Comparison of ENCODE assay signal across 7 cellular contexts in genomic region chr2:88016086-88016947, GRCh38. TPM values are rescaled to one million over a fixed set of nuclear protein-coding genes. Genes with fewer than 3 reads are reported as not detected.
DNase-seq lines count a peak whose midpoint lies in the region; ATAC-seq, FAIRE-seq and TF ChIP-seq lines count a peak whose summit lies in the region.

Gene RNU2-63P, minus strand, starts transcription at chr2:88016547.

- peak within 1 kb of the TSS; percentile 90 for H3K4me2 ChIP-seq in keratinocyte (ENCODE audit: control insufficient read depth, extremely low read depth, insufficient read depth, low read depth, low read length)

- H3K4me3 Mint-ChIP-seq in activated B cell treated with CpG ODN at 0.5 μM for 24 hours: peak within 1 kb of the TSS; percentile 98

- no peaks in the 10 kb centered on the region for H4K20me1 ChIP-seq in keratinocyte (ENCODE audit: control insufficient read depth, extremely low read depth, insufficient read depth, low read length)

- peaks cover 10% of the 10 kb centered on the region for H3K36me3 Mint-ChIP-seq in activated B cell treated with CpG ODN at 0.5 μM for 24 hours (ENCODE audit: low read depth)

- H2AFZ ChIP-seq in keratinocyte (ENCODE audit: control insufficient read depth, low read length): peak within 1 kb of the TSS; percentile 91

- peak within 1 kb of the TSS; percentile 98 for H3K9ac ChIP-seq in keratinocyte (ENCODE audit: control insufficient read depth, extremely low read depth, insufficient read depth, low read length)

- H3K4me1 ChIP-seq in keratinocyte (ENCODE audit: control insufficient read depth, extremely low read depth, insufficient read depth, low read length): no peaks in the 10 kb centered on the region

- peaks cover 31% of the 10 kb centered on the region for H3K4me1 Mint-ChIP-seq in activated B cell treated with CpG ODN at 0.5 μM for 24 hours

- ATAC-seq in GM18511 (IDR thresholded peaks at IDR 0.05; ENCODE audit: unreplicated experiment) (peak; percentile 90), HG03025 (IDR thresholded peaks at IDR 0.05; ENCODE audit: low FRiP score, unreplicated experiment) (peak; percentile 84), activated B cell treated with CpG ODN at 0.5 μM for 24 hours (ENCODE audit: low read depth) (peak; percentile 72)

- H3K27me3 ChIP-seq in keratinocyte (ENCODE audit: control insufficient read depth, extremely low read depth, insufficient read depth, low read length): no peaks in the 10 kb centered on the region

- DNase-seq in NCI-H2107 treated with DMSO at 0.1 percent for 48 hours (lab: John Stamatoyannopoulos, UW; ENCODE audit: unreplicated experiment) (peak; percentile 84), activated B cell treated with CpG ODN at 0.5 μM for 24 hours (peak; percentile 82), keratinocyte (ENCODE audit: low read depth, low spot score) (peak; percentile 76)
- DNase-seq in central memory CD4-positive, alpha-beta T cell: peak; percentile 83
- DNase-seq in stimulated activated CD4-positive, alpha-beta T cell treated with anti-CD3 and anti-CD28 coated beads, Interleukin-12 subunit alpha, Interleukin-12 subunit beta, amount 100 ng/mL, for 48 hours (ENCODE audit: low read depth in 2 of 3, low spot score in 1 of 3): peak; percentile 58 to 77 (median 72)

- intact Hi-C loops in activated B cell treated with CpG ODN at 0.5 μM for 24 hours (cut with micrococcal nuclease): loop anchor here (1.0 to 10.0 kb wide), 4 partner anchors 11 to 611 kb away; partner anchors contain the start of genes EIF2AK3 and KRCC1

- H3K4me3 ChIP-seq in keratinocyte (ENCODE audit: control insufficient read depth in 2 of 3, extremely low read depth in 1 of 3, insufficient read depth in 2 of 3, low read depth in 1 of 3, low read length in 3 of 3): peak within 1 kb of the TSS; percentile 60 to 78 (median 75)

- H3K9me3 Mint-ChIP-seq in activated B cell treated with CpG ODN at 0.5 μM for 24 hours: peaks cover 7% of the 10 kb centered on the region

- H3K36me3 ChIP-seq in keratinocyte (ENCODE audit: control insufficient read depth in 2 of 2, extremely low read depth in 1 of 2, insufficient read depth in 2 of 2, low read length in 2 of 2): no peaks in the 10 kb centered on the region

- no peaks in the 10 kb centered on the region for H3K79me2 ChIP-seq in keratinocyte (ENCODE audit: control insufficient read depth, insufficient read depth, low read length)

- H3K27ac ChIP-seq in keratinocyte (ENCODE audit: control insufficient read depth, insufficient read depth, low read length): peak within 1 kb of the TSS; percentile 100

- no peaks in the 10 kb centered on the region for H3K9me3 ChIP-seq in keratinocyte (ENCODE audit: control insufficient read depth, low read depth, low read length)

- TF ChIP-seq CTCF in activated B cell treated with CpG ODN at 0.5 μM for 24 hours (IDR thresholded peaks at IDR 0.05) (no peak), keratinocyte (optimal IDR thresholded peaks at IDR 0.05 in 1 of 3, IDR thresholded peaks at IDR 0.05 in 1 of 3, conservative IDR thresholded peaks at IDR 0.05 in 1 of 3; ENCODE audit: extremely low read depth in 1 of 3, insufficient read depth in 2 of 3, low read length in 3 of 3) (no peak)

- CTCF ChIA-PET in activated B cell treated with CpG ODN at 0.5 μM for 24 hours (lab: Charles Lee): interaction anchor here (1.4 to 1.9 kb wide), 2 partner anchors 14 to 44 kb away, joined by 3 to 5 read pairs; no protein-coding TSS in a partner anchor

- H3K27ac Mint-ChIP-seq in activated B cell treated with CpG ODN at 0.5 μM for 24 hours: peak within 1 kb of the TSS; percentile 100

- dilution Hi-C loops in keratinocyte (cut with MboI; ENCODE audit: extremely low pct_ligation_motif_present, low sequenced_read_pairs): no loop called here

- FAIRE-seq in keratinocyte (lab: Jason Lieb, UNC): no peak

- no peaks in the 10 kb centered on the region for H3K27me3 Mint-ChIP-seq in activated B cell treated with CpG ODN at 0.5 μM for 24 hours

- POLR2A ChIA-PET in activated B cell treated with CpG ODN at 0.5 μM for 24 hours (lab: Charles Lee): interaction anchor here (0.6 to 2.9 kb wide), 25 partner anchors 9 to 1208 kb away, joined by 3 to 42 read pairs (median 4); partner anchors contain the start of gene KRCC1

- no peaks in the 10 kb centered on the region for H3K9me1 ChIP-seq in keratinocyte (ENCODE audit: control insufficient read depth, extremely low read depth, insufficient read depth, low read length)

RNA-seq across cellular contexts. Expression of gene RNU2-63P, which starts in this region (rescaled TPM):
- total RNA-seq in activated B cell treated with CpG ODN at 0.5 μM for 24 hours: 9.7 and 19.5 TPM in 2 replicates
- 2.4 TPM in 1 of 3 replicates, not detected in the others for polyA plus RNA-seq in keratinocyte
- polyA plus RNA-seq in keratinocyte (2011; ENCODE audit: low read depth): not detected
- polyA plus RNA-seq in keratinocyte (2011; cell fraction: cytosol; rRNA removed): not detected in 2 replicates
- polyA plus RNA-seq in keratinocyte (2011; cell fraction: nucleus; rRNA removed): not detected in 2 replicates
- polyA plus RNA-seq in keratinocyte (2012; ENCODE audit: low replicate concordance): not detected in 2 replicates
- not detected in 3 replicates for polyA minus RNA-seq in keratinocyte
- 104 TPM for polyA minus RNA-seq in keratinocyte (2011; cell fraction: cytosol; rRNA and poly(A)+ RNA removed)
- polyA minus RNA-seq in keratinocyte (2011; cell fraction: nucleus; rRNA and poly(A)+ RNA removed): not detected in 2 replicates

Comparison
In these comparisons a context has a peak if more than half of its experiments do, and no peak if none do; other contexts are left out.
1. Peak in every context shown above with its lines: DNase-seq, ATAC-seq, H3K4me3 ChIP-seq and H3K27ac ChIP-seq.